ENCODE assay signal across 14 cellular contexts in the genomic region with DNA sequence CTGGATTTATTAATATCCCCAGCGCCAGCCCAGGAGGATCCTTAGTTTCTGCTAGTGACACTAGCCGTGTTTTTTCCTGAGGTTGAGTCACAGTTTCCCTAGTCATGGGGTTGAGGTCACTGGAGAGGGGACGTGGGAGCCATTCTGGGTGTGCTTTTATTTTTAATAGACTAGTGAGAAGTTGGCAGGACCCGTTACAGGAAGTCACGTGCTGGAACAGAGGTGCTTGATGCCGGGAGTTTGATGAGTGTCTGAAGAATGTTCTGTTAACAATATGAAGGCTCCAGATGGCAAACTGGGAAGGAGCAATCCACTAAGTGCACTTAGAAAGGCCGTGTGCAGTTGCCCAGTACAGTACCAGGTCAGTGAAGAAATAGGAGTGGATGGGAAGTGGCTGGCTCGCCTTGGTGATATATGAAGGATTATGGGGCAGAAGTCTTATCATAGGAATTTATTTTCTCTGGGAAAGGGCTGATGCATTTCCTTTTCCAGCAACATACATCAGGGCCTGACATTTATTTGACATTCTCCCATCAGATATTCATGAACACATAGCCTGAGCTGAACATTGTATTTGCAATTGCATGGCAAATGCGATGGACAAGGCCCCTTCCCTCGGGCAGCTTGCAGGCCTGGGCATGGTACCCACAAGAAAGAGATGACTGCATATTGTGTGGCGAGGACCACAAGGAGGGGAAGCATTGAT.
DNase-seq lines count a peak whose midpoint lies in the region; ATAC-seq, FAIRE-seq and TF ChIP-seq lines count a peak whose summit lies in the region.
"Had no signal": no experiment of that assay in that cellular context is flagged by ENCODE, and none has a peak within 500 bp of the region (broad histone marks: within the 10 kb centered on the region; RNA-seq: fewer than 3 reads in every experiment).

No MANE protein-coding gene starts in this region.

- H3K4me2 ChIP-seq in keratinocyte (ENCODE audit: control insufficient read depth, extremely low read depth, insufficient read depth, low read depth, low read length) = peak overlapping the region; percentile 6

- no peak for FAIRE-seq in keratinocyte (lab: Jason Lieb, UNC)
- FAIRE-seq: frontal cortex had no signal

- 57 to 59% methylated on average over 11 of the region's 11 CpGs for WGBS in body of pancreas, 2 donors
- WGBS in aorta, 2 donors = 24 to 28% methylated on average over 11 of the region's 11 CpGs

- H3K36me3 Mint-ChIP-seq in activated naive CD8-positive, alpha-beta T cell = no peaks in the 10 kb centered on the region
- H3K36me3 Mint-ChIP-seq in activated naive CD8-positive, alpha-beta T cell treated with anti-CD3 and anti-CD28 coated beads for 36 hours = peaks cover 2% of the 10 kb centered on the region

- H3K36me3 ChIP-seq in body of pancreas (replicated peaks in 1 of 2; ENCODE audit: insufficient read depth in 1 of 2, low read depth in 2 of 2) = no peaks in the 10 kb centered on the region
- no peaks in the 10 kb centered on the region for H3K36me3 ChIP-seq in keratinocyte (ENCODE audit: control insufficient read depth in 2 of 2, extremely low read depth in 1 of 2, insufficient read depth in 2 of 2, low read length in 2 of 2)
- H3K36me3 ChIP-seq in aorta (ENCODE audit: control insufficient read depth in 1 of 2, insufficient read depth in 2 of 2, low read length in 1 of 2) = no peaks in the 10 kb centered on the region
- H3K36me3 ChIP-seq: suprapubic skin had no signal

- no peak overlapping the region for H3K9ac ChIP-seq in keratinocyte (ENCODE audit: control insufficient read depth, extremely low read depth, insufficient read depth, low read length)

- peaks cover 33% of the 10 kb centered on the region for H3K4me1 Mint-ChIP-seq in activated naive CD8-positive, alpha-beta T cell (ENCODE audit: low read depth)
- peaks cover 26% of the 10 kb centered on the region for H3K4me1 Mint-ChIP-seq in activated naive CD8-positive, alpha-beta T cell treated with anti-CD3 and anti-CD28 coated beads for 36 hours

- H3K4me1 ChIP-seq in body of pancreas (no peaks in the 10 kb centered on the region), keratinocyte (ENCODE audit: control insufficient read depth, extremely low read depth, insufficient read depth, low read length) (peaks cover 12% of the 10 kb centered on the region), aorta (ENCODE audit: control insufficient read depth in 1 of 2, insufficient read depth in 2 of 2, low read length in 2 of 2) (no peaks in the 10 kb centered on the region)

- peak overlapping the region; percentile 19 for H2AFZ ChIP-seq in keratinocyte (ENCODE audit: control insufficient read depth, low read length)

- no peaks in the 10 kb centered on the region for H3K27me3 Mint-ChIP-seq in activated naive CD8-positive, alpha-beta T cell
- H3K27me3 Mint-ChIP-seq in activated naive CD8-positive, alpha-beta T cell treated with anti-CD3 and anti-CD28 coated beads for 36 hours = no peaks in the 10 kb centered on the region

- no peaks in the 10 kb centered on the region for H4K20me1 ChIP-seq in keratinocyte (ENCODE audit: control insufficient read depth, extremely low read depth, insufficient read depth, low read length)

- no peak overlapping the region for H3K4me3 ChIP-seq in body of pancreas
- H3K4me3 ChIP-seq in keratinocyte (ENCODE audit: control insufficient read depth in 2 of 3, extremely low read depth in 1 of 3, insufficient read depth in 2 of 3, low read depth in 1 of 3, low read length in 3 of 3) = no peak overlapping the region
- H3K4me3 ChIP-seq in aorta (ENCODE audit: low read length in 2 of 2) = no peak overlapping the region
- H3K4me3 ChIP-seq: suprapubic skin had no signal

- H3K79me2 ChIP-seq in keratinocyte (ENCODE audit: control insufficient read depth, insufficient read depth, low read length) = no peaks in the 10 kb centered on the region

- DNase-seq in activated naive CD8-positive, alpha-beta T cell treated with anti-CD3 and anti-CD28 coated beads for 36 hours = no peak
- no peak for DNase-seq in body of pancreas
- no peak for DNase-seq in keratinocyte (ENCODE audit: low read depth, low spot score)
- peak in 1 of 2 donors; percentile 70 for DNase-seq in aorta
- DNase-seq in NCI-H1105 (lab: John Stamatoyannopoulos, UW) = no peak
- DNase-seq in epidermal melanocyte (ENCODE audit: insufficient read length, low spot score) = no peak
- DNase-seq: activated T-cell treated with anti-CD3 and anti-CD28 coated beads, Interleukin-2, amount 50 U/mL, for 48 hours; central memory CD4-positive, alpha-beta T cell; posterior cingulate gyrus had no signal

- dilution Hi-C loops in keratinocyte (cut with MboI; ENCODE audit: extremely low pct_ligation_motif_present, low sequenced_read_pairs) = no loop called here

- ATAC-seq in body of pancreas = peak; percentile 60
- ATAC-seq in aorta (ENCODE audit: low FRiP score) = peak; percentile 73
- ATAC-seq in GM19324 (IDR thresholded peaks at IDR 0.05; ENCODE audit: low FRiP score, unreplicated experiment) = no peak

- no peak overlapping the region for H3K27ac ChIP-seq in body of pancreas
- H3K27ac ChIP-seq in keratinocyte (ENCODE audit: control insufficient read depth, insufficient read depth, low read length) = no peak overlapping the region
- no peak overlapping the region for H3K27ac ChIP-seq in aorta (ENCODE audit: low read depth in 1 of 2, low read length in 2 of 2)
- H3K27ac ChIP-seq: VCaP had no signal

- intact Hi-C loops in body of pancreas (cut with DNase I) = no loop called here
- intact Hi-C loops in aorta (cut with DNase I) = no loop called here

- H3K9me3 ChIP-seq in body of pancreas (no peaks in the 10 kb centered on the region), keratinocyte (ENCODE audit: control insufficient read depth, low read depth, low read length) (no peaks in the 10 kb centered on the region), aorta (ENCODE audit: control insufficient read depth, low read length) (no peaks in the 10 kb centered on the region)
- H3K9me3 ChIP-seq: suprapubic skin had no signal

- no peak overlapping the region for H3K4me3 Mint-ChIP-seq in activated naive CD8-positive, alpha-beta T cell
- H3K4me3 Mint-ChIP-seq in activated naive CD8-positive, alpha-beta T cell treated with anti-CD3 and anti-CD28 coated beads for 36 hours = no peak overlapping the region

- TF ChIP-seq POLR2A in body of pancreas (IDR thresholded peaks at IDR 0.05) = no peak

- TF ChIP-seq CTCF in body of pancreas (IDR thresholded peaks at IDR 0.05) = no peak
- no peak for TF ChIP-seq CTCF in keratinocyte (optimal IDR thresholded peaks at IDR 0.05 in 1 of 3, IDR thresholded peaks at IDR 0.05 in 1 of 3, conservative IDR thresholded peaks at IDR 0.05 in 1 of 3; ENCODE audit: extremely low read depth in 1 of 3, insufficient read depth in 2 of 3, low read length in 3 of 3)

- peak overlapping the region; percentile 30 for H3K27ac Mint-ChIP-seq in activated naive CD8-positive, alpha-beta T cell
- no peak overlapping the region for H3K27ac Mint-ChIP-seq in activated naive CD8-positive, alpha-beta T cell treated with anti-CD3 and anti-CD28 coated beads for 36 hours

- no peaks in the 10 kb centered on the region for H3K9me3 Mint-ChIP-seq in activated naive CD8-positive, alpha-beta T cell (ENCODE audit: low read depth)
- no peaks in the 10 kb centered on the region for H3K9me3 Mint-ChIP-seq in activated naive CD8-positive, alpha-beta T cell treated with anti-CD3 and anti-CD28 coated beads for 36 hours

- H3K9me1 ChIP-seq in keratinocyte (ENCODE audit: control insufficient read depth, extremely low read depth, insufficient read depth, low read length) = no peaks in the 10 kb centered on the region

- H3K27me3 ChIP-seq in body of pancreas (no peaks in the 10 kb centered on the region), keratinocyte (ENCODE audit: control insufficient read depth, extremely low read depth, insufficient read depth, low read length) (no peaks in the 10 kb centered on the region), aorta (ENCODE audit: control insufficient read depth in 1 of 2, insufficient read depth in 2 of 2, low read length in 1 of 2) (no peaks in the 10 kb centered on the region)
- H3K27me3 ChIP-seq: suprapubic skin had no signal
